In the genomic region with DNA sequence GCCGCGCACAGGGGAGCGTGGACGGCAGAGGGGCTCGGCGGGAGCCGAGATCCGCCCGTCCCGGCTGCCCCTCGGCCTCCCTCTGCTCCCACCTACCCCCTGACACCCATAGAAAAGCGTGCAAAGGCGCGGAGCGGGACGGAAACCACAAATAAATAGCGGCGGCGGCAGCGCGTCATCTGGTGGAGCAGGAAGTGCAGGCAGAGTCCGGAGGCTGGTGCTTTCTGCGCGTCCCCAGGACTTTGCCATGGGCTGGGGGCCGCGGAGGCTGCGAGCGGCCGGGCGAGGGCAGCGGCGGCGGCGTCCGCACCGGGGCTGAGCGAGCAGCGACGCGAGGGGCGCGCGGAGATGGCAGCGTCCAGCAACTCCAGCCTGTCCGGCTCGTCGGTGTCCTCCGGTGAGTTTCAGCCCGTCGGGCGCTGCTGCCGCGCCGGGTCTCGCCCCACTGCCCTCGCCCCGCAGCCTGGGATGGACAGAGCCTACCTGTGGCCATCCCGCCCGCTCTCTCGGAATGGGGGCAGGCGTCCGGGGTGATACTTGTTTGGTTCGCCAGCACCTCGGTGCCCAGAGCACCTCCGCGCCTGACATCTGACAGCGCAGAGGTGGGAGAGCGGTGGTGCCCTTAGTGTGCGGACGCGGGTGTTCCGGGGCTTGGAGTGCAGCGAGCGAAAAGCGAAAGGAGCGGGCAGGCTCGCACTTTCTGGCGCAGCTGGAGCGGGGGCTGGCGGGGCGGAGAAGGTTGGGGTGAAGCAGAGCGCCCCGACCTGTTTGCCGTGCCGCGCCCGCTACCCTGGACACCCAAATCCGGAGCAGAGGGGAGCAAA, we compare ENCODE assay signal across 8 cellular contexts. TPM values are rescaled to one million over a fixed set of nuclear protein-coding genes. Genes with fewer than 3 reads are reported as not detected.
DNase-seq lines count a peak whose midpoint lies in the region; ATAC-seq, FAIRE-seq and TF ChIP-seq lines count a peak whose summit lies in the region.

A gene (plus strand): TSS at position 182 of the 824 bp plus-strand sequence.

- DNase-seq in A172 (ENCODE audit: low spot score) (peak; percentile 25), GM19239 (ENCODE audit: insufficient read length, low spot score) (peak; percentile 23), NCI-H2227 (lab: John Stamatoyannopoulos, UW; ENCODE audit: unreplicated experiment) (peak; percentile 64), endothelial cell (ENCODE audit: low spot score) (peak; percentile 52), midbrain (lab: John Stamatoyannopoulos, UW) (peak; percentile 55)
- DNase-seq in activated CD8-positive, alpha-beta memory T cell treated with anti-CD3 and anti-CD28 coated beads, Interleukin-2, amount 10 ng/mL, durations not matched to agents 7 days and 5 days: peak; percentile 75
- peak; percentile 21 to 52 for DNase-seq in stimulated activated CD8-positive, alpha-beta memory T cell treated with anti-CD3 and anti-CD28 coated beads, Interleukin-7, amount 100 ng/mL, for 4 hours (ENCODE audit: low read depth in 2 of 2)

- H3K9me3 Mint-ChIP-seq in activated CD8-positive, alpha-beta memory T cell treated with anti-CD3 and anti-CD28 coated beads, Interleukin-2, amount 10 ng/mL, durations not matched to agents 7 days and 5 days (ENCODE audit: low read depth): no peaks in the 10 kb centered on the region
- no peaks in the 10 kb centered on the region for H3K9me3 Mint-ChIP-seq in endothelial cell (ENCODE audit: unreplicated experiment)

- peak within 1 kb of the TSS; percentile 89 for H3K4me3 Mint-ChIP-seq in activated CD8-positive, alpha-beta memory T cell treated with anti-CD3 and anti-CD28 coated beads, Interleukin-2, amount 10 ng/mL, durations not matched to agents 7 days and 5 days
- peak within 1 kb of the TSS; percentile 88 for H3K4me3 Mint-ChIP-seq in endothelial cell (ENCODE audit: unreplicated experiment)

- peaks cover 27% of the 10 kb centered on the region for H3K4me1 Mint-ChIP-seq in activated CD8-positive, alpha-beta memory T cell treated with anti-CD3 and anti-CD28 coated beads, Interleukin-2, amount 10 ng/mL, durations not matched to agents 7 days and 5 days
- peaks cover 10% of the 10 kb centered on the region for H3K4me1 Mint-ChIP-seq in endothelial cell (ENCODE audit: unreplicated experiment)

- FAIRE-seq in GM19239 (lab: Jason Lieb, UNC): no peak

- peaks cover 2% of the 10 kb centered on the region for H3K36me3 Mint-ChIP-seq in activated CD8-positive, alpha-beta memory T cell treated with anti-CD3 and anti-CD28 coated beads, Interleukin-2, amount 10 ng/mL, durations not matched to agents 7 days and 5 days
- H3K36me3 Mint-ChIP-seq in endothelial cell (ENCODE audit: low read depth, unreplicated experiment): no peaks in the 10 kb centered on the region

- H3K27me3 Mint-ChIP-seq in activated CD8-positive, alpha-beta memory T cell treated with anti-CD3 and anti-CD28 coated beads, Interleukin-2, amount 10 ng/mL, durations not matched to agents 7 days and 5 days: peaks cover 66% of the 10 kb centered on the region
- H3K27me3 Mint-ChIP-seq in endothelial cell (ENCODE audit: unreplicated experiment): peaks cover 12% of the 10 kb centered on the region

- TF ChIP-seq CTCF in endothelial cell (IDR thresholded peaks at IDR 0.05; ENCODE audit: unreplicated experiment): no peak

- peak within 1 kb of the TSS; percentile 80 for H3K27ac Mint-ChIP-seq in activated CD8-positive, alpha-beta memory T cell treated with anti-CD3 and anti-CD28 coated beads, Interleukin-2, amount 10 ng/mL, durations not matched to agents 7 days and 5 days
- no peak within 1 kb of the TSS for H3K27ac Mint-ChIP-seq in endothelial cell (ENCODE audit: unreplicated experiment)

- ATAC-seq in activated CD8-positive, alpha-beta memory T cell treated with anti-CD3 and anti-CD28 coated beads, Interleukin-2, amount 10 ng/mL, durations not matched to agents 7 days and 5 days: peak; percentile 79
- no peak for ATAC-seq in GM18511 (IDR thresholded peaks at IDR 0.05; ENCODE audit: unreplicated experiment)

- CTCF ChIA-PET in activated CD8-positive, alpha-beta memory T cell treated with anti-CD3 and anti-CD28 coated beads, Interleukin-2, amount 10 ng/mL, durations not matched to agents 7 days and 5 days (lab: Charles Lee): interaction anchor here (0.7 to 1.7 kb wide), 4 partner anchors 12 to 214 kb away, joined by 3 to 7 read pairs (median 4); no protein-coding TSS in a partner anchor

RNA-seq across cellular contexts. Expression of the gene that starts here (rescaled TPM):
- 2.3 and 5.5 TPM in 2 replicates for total RNA-seq in A172 (2014; rRNA removed; shearing (Covaris generic))
- 10 to 100 TPM; 10.1 to 12.6 TPM for total RNA-seq in activated CD8-positive, alpha-beta memory T cell treated with anti-CD3 and anti-CD28 coated beads, Interleukin-2, amount 10 ng/mL, durations not matched to agents 7 days and 5 days
- total RNA-seq in endothelial cell (ENCODE audit: unreplicated experiment): 3.4 TPM

Comparison
In these comparisons a context has a peak if more than half of its experiments do, and no peak if none do; other contexts are left out.
1. DNase-seq: peak in every context shown above with its lines; median percentile 75 in activated CD8-positive, alpha-beta memory T cell treated with anti-CD3 and anti-CD28 coated beads, Interleukin-2, amount 10 ng/mL, durations not matched to agents 7 days and 5 days; 64 in NCI-H2227; 55 in midbrain; 52 in endothelial cell; 36 in stimulated activated CD8-positive, alpha-beta memory T cell treated with anti-CD3 and anti-CD28 coated beads, Interleukin-7, amount 100 ng/mL, for 4 hours; 25 in A172; 23 in GM19239.